Comparison of ENCODE assay signal across 1 cellular context in the genomic region with DNA sequence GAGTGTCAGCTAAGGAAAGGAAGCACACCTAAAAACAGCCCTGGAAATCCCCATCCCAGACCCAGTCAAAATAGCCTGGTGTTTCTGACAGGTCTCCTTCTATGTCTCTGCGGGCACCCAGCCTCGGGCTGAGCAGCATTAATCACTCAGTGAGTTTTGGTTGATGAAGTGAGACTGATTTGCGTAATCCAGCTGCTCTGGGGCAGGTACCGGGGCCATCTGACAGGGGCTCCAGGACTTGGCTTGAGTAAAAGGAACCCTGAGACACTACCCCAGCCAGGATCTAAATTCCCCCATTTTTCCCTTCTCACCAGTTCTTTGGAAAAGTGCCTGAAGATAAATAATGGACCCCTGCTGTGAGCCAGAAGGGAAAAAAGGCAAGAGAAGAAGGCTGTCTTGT.
TF ChIP-seq lines count a peak whose summit lies in the region.

No MANE protein-coding gene starts in this region.

TF ChIP-seq in Ishikawa, 13 proteins besides CTCF, POLR2A, EP300 and RAD21 (continued from another document):
- TF ChIP-seq TEAD4 (IDR thresholded peaks at IDR 0.05) (peak; percentile 43; the same call in 1 of the 2 replicates), ZBTB7A (IDR thresholded peaks at IDR 0.05; ENCODE audit: low read depth) (no peak), CEBPB (IDR thresholded peaks at IDR 0.05) (peak; percentile 91), TCF12 (IDR thresholded peaks at IDR 0.05; ENCODE audit: low read depth) (peak; percentile 84), NFIC (IDR thresholded peaks at IDR 0.05) (peak; percentile 71)
